32 cellular contexts compared by ENCODE assay signal in genomic region chr2:7913956-7914355, GRCh38.
"Had no signal": no experiment of that assay in that cellular context is flagged by ENCODE, and none has a peak within 500 bp of the region (broad histone marks: within the 10 kb centered on the region; RNA-seq: fewer than 3 reads in every experiment).

No MANE protein-coding gene starts in this region.

- H3K27me3 Mint-ChIP-seq: activated CD4-positive, alpha-beta memory T cell treated with anti-CD3 and anti-CD28 coated beads for 36 hours; activated CD4-positive, alpha-beta T cell treated with anti-CD3 and anti-CD28 coated beads, Interleukin-2, amount 10 ng/mL, durations not matched to agents 7 days and 5 days; activated naive CD8-positive, alpha-beta T cell treated with anti-CD3 and anti-CD28 coated beads for 36 hours; activated T-helper 17 cell treated with anti-CD3 and anti-CD28 coated beads, Interleukin-2, amount 50 U/mL, for 72 hours had no signal

- DNase-seq: activated CD4-positive, alpha-beta memory T cell treated with anti-CD3 and anti-CD28 coated beads for 36 hours; activated CD4-positive, alpha-beta T cell treated with anti-CD3 and anti-CD28 coated beads, Interleukin-2, amount 10 ng/mL, durations not matched to agents 7 days and 5 days; activated CD8-positive, alpha-beta memory T cell treated with anti-CD3 and anti-CD28 coated beads, Interleukin-2, amount 50 U/mL, for 4 hours; activated effector memory CD4-positive, alpha-beta T cell treated with anti-CD3 and anti-CD28 coated beads, Interleukin-2, amount 50 U/mL, for 16 hours; activated naive CD4-positive, alpha-beta T cell; activated naive CD4-positive, alpha-beta T cell treated with anti-CD3 and anti-CD28 coated beads, Interleukin-2, amount 50 U/mL, for 16 hours; activated naive CD8-positive, alpha-beta T cell treated with anti-CD3 and anti-CD28 coated beads for 36 hours; activated T-cell treated with anti-CD3 and anti-CD28 coated beads, Interleukin-2, amount 50 U/mL, for 72 hours; amniotic stem cell; aorta; brain microvascular endothelial cell; central memory CD4-positive, alpha-beta T cell; MM.1S; MV-4-11; NCI-H1092; NCI-H1436 treated with DMSO at 0.1 percent for 48 hours; NCI-H1694 treated with DMSO at 0.1 percent for 48 hours; NCI-H2029; NCI-H2171 treated with DMSO at 0.1 percent for 48 hours; NCI-H2227 treated with DMSO at 0.1 percent for 48 hours; NCI-H446; NCI-H510A treated with DMSO at 0.1 percent for 48 hours; NCI-H526 treated with DMSO at 0.1 percent for 48 hours; NCI-H774; SHP77; SJCRH30; T1000; WERI-Rb-1 had no signal

- H3K4me1 Mint-ChIP-seq: activated CD4-positive, alpha-beta T cell treated with anti-CD3 and anti-CD28 coated beads, Interleukin-2, amount 10 ng/mL, durations not matched to agents 7 days and 5 days; activated naive CD8-positive, alpha-beta T cell treated with anti-CD3 and anti-CD28 coated beads for 36 hours; activated T-helper 17 cell treated with anti-CD3 and anti-CD28 coated beads, Interleukin-2, amount 50 U/mL, for 72 hours had no signal

- H3K4me2 ChIP-seq: KMS-11 had no signal

- H3K27ac Mint-ChIP-seq: activated CD4-positive, alpha-beta memory T cell treated with anti-CD3 and anti-CD28 coated beads for 36 hours; activated CD4-positive, alpha-beta T cell treated with anti-CD3 and anti-CD28 coated beads, Interleukin-2, amount 10 ng/mL, durations not matched to agents 7 days and 5 days; activated naive CD8-positive, alpha-beta T cell treated with anti-CD3 and anti-CD28 coated beads for 36 hours; activated T-cell treated with anti-CD3 and anti-CD28 coated beads, Interleukin-2, amount 50 U/mL, for 72 hours; activated T-helper 17 cell treated with anti-CD3 and anti-CD28 coated beads, Interleukin-2, amount 50 U/mL, for 72 hours had no signal

- H3K27ac ChIP-seq: brain microvascular endothelial cell, KMS-11, SJCRH30, SK-N-MC, WERI-Rb-1 had no signal

- H3K4me3 ChIP-seq: SJCRH30, SK-N-MC had no signal

- H3K4me3 Mint-ChIP-seq: activated CD4-positive, alpha-beta memory T cell treated with anti-CD3 and anti-CD28 coated beads for 36 hours; activated CD4-positive, alpha-beta T cell treated with anti-CD3 and anti-CD28 coated beads, Interleukin-2, amount 10 ng/mL, durations not matched to agents 7 days and 5 days; activated naive CD8-positive, alpha-beta T cell treated with anti-CD3 and anti-CD28 coated beads for 36 hours; activated T-cell treated with anti-CD3 and anti-CD28 coated beads, Interleukin-2, amount 50 U/mL, for 72 hours; activated T-helper 17 cell treated with anti-CD3 and anti-CD28 coated beads, Interleukin-2, amount 50 U/mL, for 72 hours had no signal

- H3K9ac ChIP-seq: KMS-11 had no signal

- H3K27me3 ChIP-seq: brain microvascular endothelial cell, SJCRH30 had no signal

- H3K9me3 Mint-ChIP-seq: activated CD4-positive, alpha-beta memory T cell treated with anti-CD3 and anti-CD28 coated beads for 36 hours; activated naive CD8-positive, alpha-beta T cell treated with anti-CD3 and anti-CD28 coated beads for 36 hours; activated T-helper 17 cell treated with anti-CD3 and anti-CD28 coated beads, Interleukin-2, amount 50 U/mL, for 72 hours had no signal

- H3K36me3 ChIP-seq: brain microvascular endothelial cell, SJCRH30, WERI-Rb-1 had no signal

- H3K36me3 Mint-ChIP-seq: activated CD4-positive, alpha-beta memory T cell treated with anti-CD3 and anti-CD28 coated beads for 36 hours; activated naive CD8-positive, alpha-beta T cell treated with anti-CD3 and anti-CD28 coated beads for 36 hours had no signal

- ATAC-seq: activated T-cell treated with anti-CD3 and anti-CD28 coated beads, Interleukin-2, amount 50 U/mL, for 72 hours; activated T-helper 17 cell treated with anti-CD3 and anti-CD28 coated beads, Interleukin-2, amount 50 U/mL, for 72 hours; Panc1 had no signal

- H3K4me1 ChIP-seq: SJCRH30 had no signal
